1 cellular context compared by ENCODE assay signal in the genomic region with DNA sequence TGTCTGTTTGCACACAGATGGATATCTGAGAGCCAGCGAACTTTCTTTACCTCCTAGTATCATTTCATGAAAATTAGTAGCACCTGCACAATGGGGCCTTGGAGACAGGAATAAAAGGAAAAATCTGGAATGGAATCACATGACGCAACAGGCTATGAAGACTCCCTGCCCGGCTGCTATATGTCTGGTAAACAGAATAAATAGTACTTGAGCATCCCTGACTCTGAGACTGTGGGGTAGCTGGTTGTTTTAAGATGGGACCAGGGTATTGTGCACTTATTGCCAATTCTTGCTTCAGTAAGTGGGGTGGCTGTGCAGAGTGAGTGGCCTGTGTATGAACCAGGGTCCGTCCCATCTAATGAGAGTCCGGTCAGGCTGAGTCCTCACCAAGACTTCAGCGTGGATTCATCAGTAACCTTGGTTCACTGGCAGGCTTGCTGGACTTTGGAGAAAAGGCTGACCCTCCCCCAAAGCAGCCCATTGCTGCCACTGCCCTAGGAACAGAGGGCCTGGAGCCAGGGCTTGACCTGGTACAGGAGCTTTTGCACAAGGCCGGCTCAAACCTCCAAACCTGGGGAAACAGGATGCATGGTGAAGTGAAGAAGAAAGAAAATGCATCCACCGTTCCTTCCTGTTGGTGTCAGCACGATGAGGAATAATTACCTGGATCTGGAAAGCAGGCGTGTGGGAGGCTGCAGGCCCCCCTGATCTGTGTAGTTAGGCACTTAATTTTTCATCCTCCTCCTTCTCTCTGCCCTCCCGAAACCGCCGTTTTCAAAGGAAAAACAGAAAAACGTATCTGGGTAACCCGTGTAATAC.
TF ChIP-seq lines count a peak whose summit lies in the region.

No MANE protein-coding gene starts in this region.

TF ChIP-seq in HepG2, 621 proteins besides CTCF, POLR2A, EP300 and RAD21 (continued from another document and continues in another):
- TF ChIP-seq GMEB1 (CRISPR knock-in tag; IDR thresholded peaks at IDR 0.05; ENCODE audit: borderline replicate concordance) (0 out of 2 replicates have a peak, but pooled peaks have one; percentile 40), CREBL2 (CRISPR knock-in tag; IDR thresholded peaks at IDR 0.05; ENCODE audit: borderline replicate concordance) (no peak), TARDBP (CRISPR knock-in tag; IDR thresholded peaks at IDR 0.05) (0 out of 2 replicates have a peak, but pooled peaks have one; percentile 5), ISL2 (CRISPR knock-in tag; IDR thresholded peaks at IDR 0.05) (0 out of 2 replicates have a peak, but pooled peaks have one; percentile 5), ARID3A (IDR thresholded peaks at IDR 0.05; ENCODE audit: low read depth, low read length) (no peak), MTA3 (CRISPR knock-in tag; IDR thresholded peaks at IDR 0.05) (no peak), ZNF264 (CRISPR knock-in tag; IDR thresholded peaks at IDR 0.05) (0 out of 2 replicates have a peak, but pooled peaks have one; percentile 23), TEAD3 (CRISPR knock-in tag; optimal IDR thresholded peaks at IDR 0.05; ENCODE audit: borderline replicate concordance) (no peak), HOXA3 (CRISPR knock-in tag; IDR thresholded peaks at IDR 0.05) (0 out of 2 replicates have a peak, but pooled peaks have one; percentile 14), MED1 (CRISPR knock-in tag; IDR thresholded peaks at IDR 0.05) (peak; percentile 17; the same call in 1 of the 2 replicates), ZNF546 (CRISPR knock-in tag; conservative IDR thresholded peaks at IDR 0.05) (0 out of 2 replicates have a peak, but pooled peaks have one; percentile 21), ZNF460 (CRISPR knock-in tag; IDR thresholded peaks at IDR 0.05; ENCODE audit: borderline replicate concordance) (no peak), ZFY (CRISPR knock-in tag; IDR thresholded peaks at IDR 0.05) (no peak; the same call in none of the 2 replicates), ZNF496 (CRISPR knock-in tag; IDR thresholded peaks at IDR 0.05; ENCODE audit: insufficient replicate concordance) (no peak), BRD4 (CRISPR knock-in tag; IDR thresholded peaks at IDR 0.05) (0 out of 2 replicates have a peak, but pooled peaks have one; percentile 46), ADNP (CRISPR knock-in tag; IDR thresholded peaks at IDR 0.05) (no peak), POLR2G (IDR thresholded peaks at IDR 0.05; ENCODE audit: low read depth, low read length) (peak; percentile 7), ZSCAN22 (CRISPR knock-in tag; IDR thresholded peaks at IDR 0.05) (no peak), ZNF784 (CRISPR knock-in tag; IDR thresholded peaks at IDR 0.05; ENCODE audit: borderline replicate concordance) (no peak; the same call in 1 of the 2 replicates), ZNF143 (CRISPR knock-in tag; IDR thresholded peaks at IDR 0.05) (no peak), TCF7L2 (IDR thresholded peaks at IDR 0.05; ENCODE audit: low read depth, low read length) (0 out of 2 replicates have a peak, but pooled peaks have one; percentile 8), ZNF253 (CRISPR knock-in tag; IDR thresholded peaks at IDR 0.05; ENCODE audit: borderline replicate concordance) (no peak), CHD4 (IDR thresholded peaks at IDR 0.05; ENCODE audit: borderline replicate concordance, low read length) (no peak), ZNF10 (CRISPR knock-in tag; IDR thresholded peaks at IDR 0.05; ENCODE audit: borderline replicate concordance, low read depth) (no peak), ZNF260 (CRISPR knock-in tag; IDR thresholded peaks at IDR 0.05; ENCODE audit: borderline replicate concordance, low read depth) (no peak), RFXANK (CRISPR knock-in tag; IDR thresholded peaks at IDR 0.05) (no peak), GABPB1 (CRISPR knock-in tag; IDR thresholded peaks at IDR 0.05) (no peak), REL (CRISPR knock-in tag; conservative IDR thresholded peaks at IDR 0.05) (no peak), RBFOX2 (IDR thresholded peaks at IDR 0.05; ENCODE audit: low read depth, low read length) (peak; percentile 55; the same call in 1 of the 2 replicates), ATF4 (CRISPR knock-in tag; IDR thresholded peaks at IDR 0.05) (no peak), ZNF431 (CRISPR knock-in tag; IDR thresholded peaks at IDR 0.05; ENCODE audit: borderline replicate concordance, low read depth) (no peak), PPARG (CRISPR knock-in tag; conservative IDR thresholded peaks at IDR 0.05) (peak; percentile 1; the same call in 1 of the 2 replicates), KMT2A (CRISPR knock-in tag; IDR thresholded peaks at IDR 0.05) (no peak), GATAD2A (CRISPR knock-in tag; IDR thresholded peaks at IDR 0.05) (0 out of 2 replicates have a peak, but pooled peaks have one; percentile 3), UBTF (CRISPR knock-in tag; IDR thresholded peaks at IDR 0.05) (0 out of 2 replicates have a peak, but pooled peaks have one; percentile 14), GFI1 (CRISPR knock-in tag; IDR thresholded peaks at IDR 0.05; ENCODE audit: borderline replicate concordance) (0 out of 2 replicates have a peak, but pooled peaks have one; percentile 41)
- TF ChIP-seq, protein P1, sequence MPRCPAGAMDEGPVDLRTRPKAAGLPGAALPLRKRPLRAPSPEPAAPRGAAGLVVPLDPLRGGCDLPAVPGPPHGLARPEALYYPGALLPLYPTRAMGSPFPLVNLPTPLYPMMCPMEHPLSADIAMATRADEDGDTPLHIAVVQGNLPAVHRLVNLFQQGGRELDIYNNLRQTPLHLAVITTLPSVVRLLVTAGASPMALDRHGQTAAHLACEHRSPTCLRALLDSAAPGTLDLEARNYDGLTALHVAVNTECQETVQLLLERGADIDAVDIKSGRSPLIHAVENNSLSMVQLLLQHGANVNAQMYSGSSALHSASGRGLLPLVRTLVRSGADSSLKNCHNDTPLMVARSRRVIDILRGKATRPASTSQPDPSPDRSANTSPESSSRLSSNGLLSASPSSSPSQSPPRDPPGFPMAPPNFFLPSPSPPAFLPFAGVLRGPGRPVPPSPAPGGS (CRISPR knock-in tag; IDR thresholded peaks at IDR 0.05), result 0 out of 2 replicates have a peak, but pooled peaks have one; percentile 40
- TF ChIP-seq, protein P2, sequence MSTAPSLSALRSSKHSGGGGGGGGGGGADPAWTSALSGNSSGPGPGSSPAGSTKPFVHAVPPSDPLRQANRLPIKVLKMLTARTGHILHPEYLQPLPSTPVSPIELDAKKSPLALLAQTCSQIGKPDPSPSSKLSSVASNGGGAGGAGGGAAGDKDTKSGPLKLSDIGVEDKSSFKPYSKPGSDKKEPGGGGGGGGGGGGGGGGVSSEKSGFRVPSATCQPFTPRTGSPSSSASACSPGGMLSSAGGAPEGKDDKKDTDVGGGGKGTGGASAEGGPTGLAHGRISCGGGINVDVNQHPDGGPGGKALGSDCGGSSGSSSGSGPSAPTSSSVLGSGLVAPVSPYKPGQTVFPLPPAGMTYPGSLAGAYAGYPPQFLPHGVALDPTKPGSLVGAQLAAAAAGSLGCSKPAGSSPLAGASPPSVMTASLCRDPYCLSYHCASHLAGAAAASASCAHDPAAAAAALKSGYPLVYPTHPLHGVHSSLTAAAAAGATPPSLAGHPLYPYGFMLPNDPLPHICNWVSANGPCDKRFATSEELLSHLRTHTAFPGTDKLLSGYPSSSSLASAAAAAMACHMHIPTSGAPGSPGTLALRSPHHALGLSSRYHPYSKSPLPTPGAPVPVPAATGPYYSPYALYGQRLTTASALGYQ (CRISPR knock-in tag; IDR thresholded peaks at IDR 0.05), result no peak
- TF ChIP-seq, protein P3, sequence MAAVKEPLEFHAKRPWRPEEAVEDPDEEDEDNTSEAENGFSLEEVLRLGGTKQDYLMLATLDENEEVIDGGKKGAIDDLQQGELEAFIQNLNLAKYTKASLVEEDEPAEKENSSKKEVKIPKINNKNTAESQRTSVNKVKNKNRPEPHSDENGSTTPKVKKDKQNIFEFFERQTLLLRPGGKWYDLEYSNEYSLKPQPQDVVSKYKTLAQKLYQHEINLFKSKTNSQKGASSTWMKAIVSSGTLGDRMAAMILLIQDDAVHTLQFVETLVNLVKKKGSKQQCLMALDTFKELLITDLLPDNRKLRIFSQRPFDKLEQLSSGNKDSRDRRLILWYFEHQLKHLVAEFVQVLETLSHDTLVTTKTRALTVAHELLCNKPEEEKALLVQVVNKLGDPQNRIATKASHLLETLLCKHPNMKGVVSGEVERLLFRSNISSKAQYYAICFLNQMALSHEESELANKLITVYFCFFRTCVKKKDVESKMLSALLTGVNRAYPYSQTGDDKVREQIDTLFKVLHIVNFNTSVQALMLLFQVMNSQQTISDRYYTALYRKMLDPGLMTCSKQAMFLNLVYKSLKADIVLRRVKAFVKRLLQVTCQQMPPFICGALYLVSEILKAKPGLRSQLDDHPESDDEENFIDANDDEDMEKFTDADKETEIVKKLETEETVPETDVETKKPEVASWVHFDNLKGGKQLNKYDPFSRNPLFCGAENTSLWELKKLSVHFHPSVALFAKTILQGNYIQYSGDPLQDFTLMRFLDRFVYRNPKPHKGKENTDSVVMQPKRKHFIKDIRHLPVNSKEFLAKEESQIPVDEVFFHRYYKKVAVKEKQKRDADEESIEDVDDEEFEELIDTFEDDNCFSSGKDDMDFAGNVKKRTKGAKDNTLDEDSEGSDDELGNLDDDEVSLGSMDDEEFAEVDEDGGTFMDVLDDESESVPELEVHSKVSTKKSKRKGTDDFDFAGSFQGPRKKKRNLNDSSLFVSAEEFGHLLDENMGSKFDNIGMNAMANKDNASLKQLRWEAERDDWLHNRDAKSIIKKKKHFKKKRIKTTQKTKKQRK (IDR thresholded peaks at IDR 0.05; ENCODE audit: low read length), result no peak
